ENCODE assay signal across 37 cellular contexts in genomic region chr6:62923728-62924127, GRCh38.
"Had no signal": no experiment of that assay in that cellular context is flagged by ENCODE, and none has a peak within 500 bp of the region (broad histone marks: within the 10 kb centered on the region; RNA-seq: fewer than 3 reads in every experiment).

No MANE protein-coding gene starts in this region.

- H3K4me1 ChIP-seq: adrenal gland, body of pancreas, breast epithelium had no signal

- ATAC-seq: activated CD8-positive, alpha-beta T cell treated with anti-CD3 and anti-CD28 coated beads for 36 hours; activated naive CD4-positive, alpha-beta T cell treated with anti-CD3 and anti-CD28 coated beads, Interleukin-2, amount 50 U/mL, for 72 hours; activated T-cell treated with anti-CD3 and anti-CD28 coated beads, Interleukin-2, amount 50 U/mL, for 4 hours; activated T-cell treated with anti-CD3 and anti-CD28 coated beads, Interleukin-2, amount 50 U/mL, for 72 hours; activated T-helper 17 cell treated with anti-CD3 and anti-CD28 coated beads, Interleukin-2, amount 50 U/mL, for 72 hours; body of pancreas had no signal

- FAIRE-seq: astrocyte, TTC549 had no signal

- H3K27ac Mint-ChIP-seq: activated B cell treated with CpG ODN at 0.5 μM for 24 hours; activated CD4-positive, alpha-beta memory T cell treated with anti-CD3 and anti-CD28 coated beads for 36 hours; activated CD4-positive, alpha-beta T cell treated with anti-CD3 and anti-CD28 coated beads, Interleukin-2, amount 10 ng/mL, durations not matched to agents 24 days and 14 days; activated CD8-positive, alpha-beta T cell treated with anti-CD3 and anti-CD28 coated beads for 36 hours; activated naive CD4-positive, alpha-beta T cell treated with anti-CD3 and anti-CD28 coated beads for 36 hours; activated naive CD4-positive, alpha-beta T cell treated with anti-CD3 and anti-CD28 coated beads, Interleukin-2, amount 50 U/mL, for 72 hours; activated naive CD8-positive, alpha-beta T cell treated with anti-CD3 and anti-CD28 coated beads for 36 hours; activated T-cell treated with anti-CD3 and anti-CD28 coated beads, Interleukin-2, amount 50 U/mL, for 72 hours; activated T-helper 1 cell treated with anti-CD3 and anti-CD28 coated beads, Interleukin-12 subunit alpha, Interleukin-12 subunit beta, Interleukin-2, Interleukin-4 antibody, amounts not matched to agents 30 ng/mL and 10 ng/mL and 1 ng/mL, durations not matched to agents 14 hours and 24 hours and 36 hours; activated T-helper 17 cell treated with anti-CD3 and anti-CD28 coated beads, Interleukin-2, amount 50 U/mL, for 72 hours; T-helper 1 cell treated with Interleukin-12 subunit alpha and Interleukin-12 subunit beta and Interleukin-4 antibody, amounts not matched to agents 30 μg/mL and 1 μg/mL, for 36 hours; T-helper 2 cell treated with Interferon-gamma antibody and Interleukin-4, amounts not matched to agents 5 μg/mL and 100 μg/mL, for 36 hours had no signal

- H3K4me3 ChIP-seq: adrenal gland, body of pancreas, breast epithelium had no signal

- H3K27me3 Mint-ChIP-seq: activated B cell treated with CpG ODN at 0.5 μM for 24 hours; activated CD4-positive, alpha-beta memory T cell treated with anti-CD3 and anti-CD28 coated beads for 36 hours; activated CD4-positive, alpha-beta T cell treated with anti-CD3 and anti-CD28 coated beads, Interleukin-2, amount 10 ng/mL, durations not matched to agents 24 days and 14 days; activated CD8-positive, alpha-beta T cell treated with anti-CD3 and anti-CD28 coated beads for 36 hours; activated naive CD8-positive, alpha-beta T cell treated with anti-CD3 and anti-CD28 coated beads for 36 hours; activated T-helper 17 cell treated with anti-CD3 and anti-CD28 coated beads, Interleukin-2, amount 50 U/mL, for 72 hours had no signal

- H3K4me3 Mint-ChIP-seq: activated B cell treated with CpG ODN at 0.5 μM for 24 hours; activated CD4-positive, alpha-beta memory T cell treated with anti-CD3 and anti-CD28 coated beads for 36 hours; activated CD4-positive, alpha-beta T cell treated with anti-CD3 and anti-CD28 coated beads, Interleukin-2, amount 10 ng/mL, durations not matched to agents 24 days and 14 days; activated CD8-positive, alpha-beta T cell treated with anti-CD3 and anti-CD28 coated beads for 36 hours; activated naive CD4-positive, alpha-beta T cell treated with anti-CD3 and anti-CD28 coated beads for 36 hours; activated naive CD8-positive, alpha-beta T cell treated with anti-CD3 and anti-CD28 coated beads for 36 hours; activated T-cell treated with anti-CD3 and anti-CD28 coated beads, Interleukin-2, amount 50 U/mL, for 4 hours; activated T-cell treated with anti-CD3 and anti-CD28 coated beads, Interleukin-2, amount 50 U/mL, for 72 hours; activated T-helper 1 cell treated with anti-CD3 and anti-CD28 coated beads, Interleukin-12 subunit alpha, Interleukin-12 subunit beta, Interleukin-2, Interleukin-4 antibody, amounts not matched to agents 30 ng/mL and 10 ng/mL and 1 ng/mL, durations not matched to agents 14 hours and 24 hours and 36 hours; activated T-helper 17 cell treated with anti-CD3 and anti-CD28 coated beads, Interleukin-2, amount 50 U/mL, for 72 hours; T-helper 1 cell treated with Interleukin-12 subunit alpha and Interleukin-12 subunit beta and Interleukin-4 antibody, amounts not matched to agents 30 μg/mL and 1 μg/mL, for 36 hours; T-helper 2 cell treated with Interferon-gamma antibody and Interleukin-4, amounts not matched to agents 5 μg/mL and 100 μg/mL, for 36 hours had no signal

- H3K27ac ChIP-seq: adrenal gland, body of pancreas, brain microvascular endothelial cell, breast epithelium, VCaP had no signal

- DNase-seq: activated B cell treated with CpG ODN at 0.5 μM for 24 hours; activated CD4-positive, alpha-beta memory T cell treated with anti-CD3 and anti-CD28 coated beads for 36 hours; activated CD4-positive, alpha-beta T cell treated with anti-CD3 and anti-CD28 coated beads for 4 hours; activated CD4-positive, alpha-beta T cell treated with anti-CD3 and anti-CD28 coated beads, Interleukin-2, amount 10 ng/mL, durations not matched to agents 24 days and 14 days; activated CD4-positive, alpha-beta T cell treated with anti-CD3 and anti-CD28 coated beads, Interleukin-2, amount 50 U/mL, for 1 hour; activated CD4-positive, alpha-beta T cell treated with anti-CD3 and anti-CD28 coated beads, Interleukin-2, amount 50 U/mL, for 4 hours; activated CD4-positive, CD25-positive, alpha-beta regulatory T cell treated with anti-CD3 and anti-CD28 coated beads, Interleukin-2, amount 50 U/mL, for 72 hours; activated CD8-positive, alpha-beta memory T cell treated with anti-CD3 and anti-CD28 coated beads, Interleukin-2, amount 50 U/mL, for 4 hours; activated CD8-positive, alpha-beta T cell treated with anti-CD3 and anti-CD28 coated beads for 36 hours; activated effector memory CD4-positive, alpha-beta T cell treated with anti-CD3 and anti-CD28 coated beads, Interleukin-2, amount 50 U/mL, for 16 hours; activated gamma-delta T cell treated with Interleukin-2 at 50 U/mL for 16 hours; activated naive CD4-positive, alpha-beta T cell; activated naive CD4-positive, alpha-beta T cell treated with anti-CD3 and anti-CD28 coated beads for 36 hours; activated naive CD4-positive, alpha-beta T cell treated with anti-CD3 and anti-CD28 coated beads, Interleukin-2, amount 50 U/mL, for 16 hours; activated naive CD8-positive, alpha-beta T cell treated with anti-CD3 and anti-CD28 coated beads for 36 hours; activated T-cell treated with anti-CD3 and anti-CD28 coated beads for 4 hours; activated T-cell treated with anti-CD3 and anti-CD28 coated beads, Interleukin-2, amount 50 U/mL, for 1 hour; activated T-cell treated with anti-CD3 and anti-CD28 coated beads, Interleukin-2, amount 50 U/mL, for 4 hours; activated T-cell treated with anti-CD3 and anti-CD28 coated beads, Interleukin-2, amount 50 U/mL, for 72 hours; adrenal gland; amniotic stem cell; aorta; body of pancreas; brain microvascular endothelial cell; central memory CD4-positive, alpha-beta T cell; T-helper 1 cell; T-helper 2 cell; T-helper 9 cell had no signal

- H3K27me3 ChIP-seq: adrenal gland, body of pancreas, brain microvascular endothelial cell, breast epithelium had no signal

- H3K4me1 Mint-ChIP-seq: activated B cell treated with CpG ODN at 0.5 μM for 24 hours; activated CD4-positive, alpha-beta T cell treated with anti-CD3 and anti-CD28 coated beads, Interleukin-2, amount 10 ng/mL, durations not matched to agents 24 days and 14 days; activated naive CD8-positive, alpha-beta T cell treated with anti-CD3 and anti-CD28 coated beads for 36 hours; activated T-helper 17 cell treated with anti-CD3 and anti-CD28 coated beads, Interleukin-2, amount 50 U/mL, for 72 hours had no signal

- H3K9me3 Mint-ChIP-seq: activated B cell treated with CpG ODN at 0.5 μM for 24 hours; activated CD4-positive, alpha-beta T cell treated with anti-CD3 and anti-CD28 coated beads, Interleukin-2, amount 10 ng/mL, durations not matched to agents 24 days and 14 days; activated T-helper 1 cell treated with anti-CD3 and anti-CD28 coated beads, Interleukin-12 subunit alpha, Interleukin-12 subunit beta, Interleukin-2, Interleukin-4 antibody, amounts not matched to agents 30 ng/mL and 10 ng/mL and 1 ng/mL, durations not matched to agents 14 hours and 24 hours and 36 hours had no signal

- H3K36me3 ChIP-seq: adrenal gland, brain microvascular endothelial cell, breast epithelium had no signal

- H3K36me3 Mint-ChIP-seq: activated CD4-positive, alpha-beta memory T cell treated with anti-CD3 and anti-CD28 coated beads for 36 hours; activated naive CD4-positive, alpha-beta T cell treated with anti-CD3 and anti-CD28 coated beads, Interleukin-2, amount 50 U/mL, for 72 hours; activated naive CD8-positive, alpha-beta T cell treated with anti-CD3 and anti-CD28 coated beads for 36 hours had no signal

- H3K9me3 ChIP-seq: adrenal gland, body of pancreas, breast epithelium had no signal
